Comparison of ENCODE assay signal across 8 cellular contexts in the genomic region with DNA sequence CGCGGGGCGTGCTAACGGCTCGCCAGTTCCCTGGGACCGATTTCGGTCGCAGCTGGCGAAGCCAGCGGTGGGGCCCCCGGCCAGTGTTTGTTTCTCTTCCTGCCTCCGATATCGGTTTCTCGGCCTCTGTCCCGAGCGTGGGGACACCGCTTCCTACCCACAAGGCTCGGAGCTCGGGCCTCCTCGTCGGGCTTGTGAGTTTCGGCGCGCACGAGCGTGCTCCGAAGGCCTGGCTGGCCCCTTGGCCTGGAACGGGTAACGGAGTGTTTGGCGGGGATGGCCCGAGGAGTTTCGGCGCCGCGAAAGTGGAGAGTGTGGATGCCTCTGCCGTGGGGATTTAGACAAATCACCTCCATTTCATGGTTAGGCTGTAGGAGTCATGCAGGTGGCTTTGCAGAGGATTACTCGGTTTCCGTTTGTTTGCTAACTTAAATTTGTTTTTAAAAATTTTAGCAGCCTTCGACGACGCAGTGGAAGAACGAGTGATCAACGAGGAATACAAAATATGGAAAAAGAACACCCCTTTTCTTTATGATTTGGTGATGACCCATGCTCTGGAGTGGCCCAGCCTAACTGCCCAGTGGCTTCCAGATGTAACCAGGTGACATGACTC. TPM values are rescaled to one million over a fixed set of nuclear protein-coding genes. Genes with fewer than 3 reads are reported as not detected.
DNase-seq lines count a peak whose midpoint lies in the region; ATAC-seq and TF ChIP-seq lines count a peak whose summit lies in the region.

No MANE protein-coding gene starts in this region.

- H3K4me3 ChIP-seq in BE2C (ENCODE audit: low read depth, low read length) (peak overlapping the region; percentile 79), duodenal mucosa (ENCODE audit: low read depth in 1 of 2, low read length in 2 of 2) (peak overlapping the region; percentile 89 to 91), muscle layer of colon (ENCODE audit: low read depth in 1 of 2, low read length in 2 of 2) (peak overlapping the region; percentile 70 to 84)

- H3K36me3 ChIP-seq in BE2C (peaks cover 30% of the 10 kb centered on the region), duodenal mucosa (ENCODE audit: control insufficient read depth in 1 of 2, insufficient read depth in 2 of 2, low read length in 2 of 2) (peaks cover 0 to 24% of the 10 kb centered on the region in 2 donors), muscle layer of colon (ENCODE audit: insufficient read depth, low read length) (peaks cover 14% of the 10 kb centered on the region)

- no peaks in the 10 kb centered on the region for H3K9me3 ChIP-seq in BE2C
- H3K9me3 ChIP-seq in duodenal mucosa (ENCODE audit: control insufficient read depth in 1 of 2, low read length in 2 of 2): no peaks in the 10 kb centered on the region
- H3K9me3 ChIP-seq in muscle layer of colon (ENCODE audit: low read length): no peaks in the 10 kb centered on the region

- ATAC-seq in GM18870 (IDR thresholded peaks at IDR 0.05; ENCODE audit: unreplicated experiment): peak; percentile 26

- no peaks in the 10 kb centered on the region for H3K4me1 ChIP-seq in BE2C
- H3K4me1 ChIP-seq in duodenal mucosa (ENCODE audit: control insufficient read depth in 1 of 2, insufficient read depth in 2 of 2, low read length in 2 of 2): peaks cover 11 to 33% of the 10 kb centered on the region in 2 donors
- H3K4me1 ChIP-seq in muscle layer of colon (ENCODE audit: insufficient read depth, low read length): peaks cover 34% of the 10 kb centered on the region

- H3K9ac ChIP-seq in duodenal mucosa (ENCODE audit: low read depth in 1 of 2, low read length in 2 of 2) (peak overlapping the region; percentile 85 to 94), muscle layer of colon (ENCODE audit: low read length) (peak overlapping the region; percentile 40)

- DNase-seq in BE2C (no peak), NCI-H2171 (lab: John Stamatoyannopoulos, UW) (peak; percentile 26), D341Med (ENCODE audit: low spot score) (no peak), retina (no peak), ureter (ENCODE audit: low spot score) (no peak)

- H3K27ac ChIP-seq in duodenal mucosa (ENCODE audit: low read depth, low read length) (peak overlapping the region; percentile 98), muscle layer of colon (ENCODE audit: low read depth, low read length) (peak overlapping the region; percentile 89)

- TF ChIP-seq CTCF in BE2C (IDR thresholded peaks at IDR 0.05; ENCODE audit: low read depth, low read length): no peak

- H3K27me3 ChIP-seq in BE2C: no peaks in the 10 kb centered on the region
- H3K27me3 ChIP-seq in duodenal mucosa (ENCODE audit: control insufficient read depth in 1 of 2, insufficient read depth in 2 of 2, low read length in 2 of 2): no peaks in the 10 kb centered on the region
- H3K27me3 ChIP-seq in muscle layer of colon (ENCODE audit: control insufficient read depth in 1 of 2, insufficient read depth in 2 of 2, low read length in 2 of 2): no peaks in the 10 kb centered on the region

RNA-seq across cellular contexts. Expression of a gene that starts 0.6 kb away (rescaled TPM):
- 121 TPM for polyA plus RNA-seq in BE2C (2012; ENCODE audit: insufficient read depth, insufficient read length, low read depth)
- 213 TPM for total RNA-seq in ureter

RNA-seq across cellular contexts. Expression of a gene that starts 1.2 kb away (rescaled TPM):
- polyA plus RNA-seq in BE2C (2012; ENCODE audit: insufficient read depth, insufficient read length, low read depth): 23.1 TPM
- total RNA-seq in ureter: 48.8 TPM

RNA-seq across cellular contexts. Expression of a gene that starts 51.0 kb away (rescaled TPM):
- not detected for polyA plus RNA-seq in BE2C (2012; ENCODE audit: insufficient read depth, insufficient read length, low read depth)
- 6.4 TPM for total RNA-seq in ureter
